ENCODE assay signal across 15 cellular contexts in the genomic region with DNA sequence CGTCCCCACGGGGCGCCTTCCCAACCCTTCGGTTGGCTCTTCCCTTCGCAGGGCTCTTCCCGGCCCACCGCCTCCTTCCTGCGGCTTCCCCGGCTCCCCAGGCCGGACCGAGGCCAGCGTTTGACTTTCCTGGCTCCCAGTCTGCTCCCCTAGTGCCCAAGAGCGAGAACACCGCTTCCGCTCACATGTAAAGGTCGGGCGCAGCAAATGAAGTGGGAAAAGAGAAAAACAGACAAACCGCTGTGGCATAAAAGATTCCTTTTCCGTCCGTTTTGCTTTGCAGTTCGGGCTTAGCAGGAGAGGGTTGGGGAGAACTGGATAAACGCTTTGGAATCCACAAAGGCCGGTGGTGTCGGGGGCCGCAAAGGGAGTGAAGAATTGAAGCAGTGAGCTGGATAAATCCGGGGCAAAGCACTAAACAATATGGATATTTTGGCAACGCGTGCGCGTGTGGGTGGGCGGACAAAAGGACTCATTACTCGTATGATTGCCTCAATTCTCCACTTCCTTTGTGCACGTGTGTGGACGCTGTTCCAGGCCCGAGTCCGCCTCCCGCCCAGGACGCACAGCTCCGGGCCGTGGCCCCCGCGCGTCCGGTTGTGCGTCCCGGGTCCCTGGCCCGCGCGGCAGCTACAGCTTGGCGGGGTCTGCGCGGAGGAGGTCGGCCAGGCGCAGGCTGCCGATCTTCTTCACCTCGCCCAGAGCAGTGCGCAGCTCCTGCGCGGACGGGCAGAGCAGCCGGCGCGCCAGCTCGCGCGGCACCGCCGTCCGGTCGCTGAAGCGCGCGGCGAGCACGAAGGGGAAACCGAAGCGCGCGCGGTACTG. TPM values are rescaled to one million over a fixed set of nuclear protein-coding genes. Genes with fewer than 3 reads are reported as not detected.
DNase-seq lines count a peak whose midpoint lies in the region; ATAC-seq and TF ChIP-seq lines count a peak whose summit lies in the region.
"Had no signal": no experiment of that assay in that cellular context is flagged by ENCODE, and none has a peak within 500 bp of the region (broad histone marks: within the 10 kb centered on the region; RNA-seq: fewer than 3 reads in every experiment).

No MANE protein-coding gene starts in this region.

- no peak overlapping the region for H3K27ac Mint-ChIP-seq in neural progenitor cell

- POLR2A ChIA-PET in HEK293 (lab: Yijun Ruan, JAX), result no interaction called here

- DNase-seq in dermis blood vessel endothelial cell, result peak; percentile 35
- peak; percentile 77 for DNase-seq in neural progenitor cell (ENCODE audit: low spot score)
- DNase-seq in G401 (ENCODE audit: low spot score), result no peak
- DNase-seq in AG08395 (ENCODE audit: low spot score), result no peak
- no peak for DNase-seq in GM10266 (ENCODE audit: extremely low spot score)
- DNase-seq: activated CD4-positive, alpha-beta T cell treated with anti-CD3 and anti-CD28 coated beads for 48 hours; amygdala; NCI-H1092 treated with DMSO at 0.1 percent for 48 hours; stimulated activated CD4-positive, alpha-beta T cell treated with anti-CD3 and anti-CD28 coated beads, Interleukin-2, amount 100 ng/mL, for 48 hours; substantia nigra had no signal

- H3K4me2 ChIP-seq in BLaER1 treated with 17β-estradiol and CSF1 and Interleukin-3, amounts not matched to agents 10 nM and 100 nM, result peak overlapping the region; percentile 48 to 77 (median 58); a peak in 21 of 22 replicates
- H3K4me2 ChIP-seq in neural progenitor cell, result peak overlapping the region; percentile 53

- no peak overlapping the region for H2AFZ ChIP-seq in neural progenitor cell (replicated peaks)

- H3K79me2 ChIP-seq in neural progenitor cell (ENCODE audit: low read depth), result no peaks in the 10 kb centered on the region

- peaks cover 88% of the 10 kb centered on the region for H3K27me3 Mint-ChIP-seq in neural progenitor cell (ENCODE audit: insufficient read depth, low read depth)

- no peak for ATAC-seq in GM21529 (IDR thresholded peaks at IDR 0.05; ENCODE audit: unreplicated experiment)

- no peak overlapping the region for H3K27ac ChIP-seq in BLaER1 treated with 17β-estradiol and CSF1 and Interleukin-3, amounts not matched to agents 10 nM and 100 nM
- H3K27ac ChIP-seq in HEK293 (ENCODE audit: extremely low read depth, low read depth, low read length), result peak overlapping the region; percentile 46; the same call in 1 of the 2 replicates
- no peak overlapping the region for H3K27ac ChIP-seq in neural progenitor cell
- H3K27ac ChIP-seq: epithelial cell of prostate, neutrophil had no signal

- CTCF ChIA-PET in HEK293 (lab: Yijun Ruan, JAX), result interaction anchor here (0.6 to 1.4 kb wide), 5 partner anchors 24 to 207 kb away, joined by 3 to 4 read pairs (median 3); no protein-coding TSS in a partner anchor

- H3K4me1 ChIP-seq in BLaER1 treated with 17β-estradiol and CSF1 and Interleukin-3, amounts not matched to agents 10 nM and 100 nM, result peaks cover 0 to 11% (median 2%) of the 10 kb centered on the region in 10 experiments; a peak in 4 of 20 replicates
- H3K4me1 ChIP-seq in HEK293 (ENCODE audit: control insufficient read depth, insufficient read depth, low read length) (no peaks in the 10 kb centered on the region), neural progenitor cell (peaks cover 9% of the 10 kb centered on the region)

- H4K20me1 ChIP-seq in BLaER1 treated with 17β-estradiol and CSF1 and Interleukin-3, amounts not matched to agents 10 nM and 100 nM, result peaks cover 0 to 55% (median 27%) of the 10 kb centered on the region in 11 experiments; a peak in 16 of 22 replicates
- H4K20me1 ChIP-seq in neural progenitor cell (ENCODE audit: low read depth), result peaks cover 94% of the 10 kb centered on the region

- H3K27me3 ChIP-seq in BLaER1 treated with 17β-estradiol and CSF1 and Interleukin-3, amounts not matched to agents 10 nM and 100 nM, result peaks cover 89 to 100% (median 93%) of the 10 kb centered on the region in 11 experiments
- peaks cover 100% of the 10 kb centered on the region for H3K27me3 ChIP-seq in neural progenitor cell

- H3F3A ChIP-seq in neural progenitor cell (ENCODE audit: low read depth), result peaks cover 35% of the 10 kb centered on the region

- H3K9me3 Mint-ChIP-seq in neural progenitor cell, result peaks cover 3% of the 10 kb centered on the region

- no peaks in the 10 kb centered on the region for H3K36me3 Mint-ChIP-seq in neural progenitor cell

- peak overlapping the region; percentile 11 for H3K4me3 Mint-ChIP-seq in neural progenitor cell

- H3K4me1 Mint-ChIP-seq in neural progenitor cell, result peaks cover 2% of the 10 kb centered on the region

- TF ChIP-seq CTCF in HEK293 (tag by site-specific recombination; IDR thresholded peaks at IDR 0.05) (no peak), neural progenitor cell (IDR thresholded peaks at IDR 0.05) (peak; percentile 23), GM10266 (IDR thresholded peaks at IDR 0.05; ENCODE audit: control insufficient read depth, insufficient read depth, low read depth, missing control alignments) (no peak)

- in situ Hi-C loops in G401 (cut with HindIII; ENCODE audit: low sequenced_read_pairs), result no loop called here

- H3K4me3 ChIP-seq in BLaER1 treated with 17β-estradiol and CSF1 and Interleukin-3, amounts not matched to agents 10 nM and 100 nM, result peak overlapping the region; percentile 6 to 60 (median 40); a peak in 17 of 20 replicates
- H3K4me3 ChIP-seq in HEK293 (ENCODE audit: low read depth, low read length) (peak overlapping the region; percentile 26; the same call in 1 of the 2 replicates), neural progenitor cell (peak overlapping the region; percentile 26)

- peaks cover 0 to 12% (median 5%) of the 10 kb centered on the region in 11 experiments; a peak in 9 of 22 replicates for H3K9me3 ChIP-seq in BLaER1 treated with 17β-estradiol and CSF1 and Interleukin-3, amounts not matched to agents 10 nM and 100 nM (replicated peaks in 1 of 11)
- no peaks in the 10 kb centered on the region for H3K9me3 ChIP-seq in HEK293 (ENCODE audit: control insufficient read depth, insufficient read depth, low read depth, low read length)
- no peaks in the 10 kb centered on the region for H3K9me3 ChIP-seq in neural progenitor cell (ENCODE audit: low read depth)
- H3K9me3 ChIP-seq: neutrophil had no signal

- H3K36me3 ChIP-seq in BLaER1 treated with 17β-estradiol and CSF1 and Interleukin-3, amounts not matched to agents 10 nM and 100 nM, result no peaks in the 10 kb centered on the region
- H3K36me3 ChIP-seq in HEK293 (ENCODE audit: control insufficient read depth in 2 of 2, insufficient read depth in 1 of 2, low read length in 2 of 2) (no peaks in the 10 kb centered on the region), neural progenitor cell (no peaks in the 10 kb centered on the region)
- H3K36me3 ChIP-seq: neutrophil had no signal

- no peak overlapping the region for H3K9ac ChIP-seq in BLaER1 treated with 17β-estradiol and CSF1 and Interleukin-3, amounts not matched to agents 10 nM and 100 nM
- no peak overlapping the region for H3K9ac ChIP-seq in neural progenitor cell

TF ChIP-seq in HEK293, 187 proteins besides CTCF, POLR2A, EP300 and RAD21 (continues in another document):
- TF ChIP-seq ZNF112 (tag by site-specific recombination; IDR thresholded peaks at IDR 0.05) (no peak), KLF7 (tag by site-specific recombination; IDR thresholded peaks at IDR 0.05; ENCODE audit: borderline replicate concordance) (no peak), RBAK (tag by site-specific recombination; IDR thresholded peaks at IDR 0.05) (no peak), GLI4 (tag by site-specific recombination; IDR thresholded peaks at IDR 0.05) (no peak), IKZF3 (tag by site-specific recombination; IDR thresholded peaks at IDR 0.05) (no peak), ZNF214 (tag by site-specific recombination; IDR thresholded peaks at IDR 0.05; ENCODE audit: borderline replicate concordance) (no peak)
- TF ChIP-seq, protein P1, sequence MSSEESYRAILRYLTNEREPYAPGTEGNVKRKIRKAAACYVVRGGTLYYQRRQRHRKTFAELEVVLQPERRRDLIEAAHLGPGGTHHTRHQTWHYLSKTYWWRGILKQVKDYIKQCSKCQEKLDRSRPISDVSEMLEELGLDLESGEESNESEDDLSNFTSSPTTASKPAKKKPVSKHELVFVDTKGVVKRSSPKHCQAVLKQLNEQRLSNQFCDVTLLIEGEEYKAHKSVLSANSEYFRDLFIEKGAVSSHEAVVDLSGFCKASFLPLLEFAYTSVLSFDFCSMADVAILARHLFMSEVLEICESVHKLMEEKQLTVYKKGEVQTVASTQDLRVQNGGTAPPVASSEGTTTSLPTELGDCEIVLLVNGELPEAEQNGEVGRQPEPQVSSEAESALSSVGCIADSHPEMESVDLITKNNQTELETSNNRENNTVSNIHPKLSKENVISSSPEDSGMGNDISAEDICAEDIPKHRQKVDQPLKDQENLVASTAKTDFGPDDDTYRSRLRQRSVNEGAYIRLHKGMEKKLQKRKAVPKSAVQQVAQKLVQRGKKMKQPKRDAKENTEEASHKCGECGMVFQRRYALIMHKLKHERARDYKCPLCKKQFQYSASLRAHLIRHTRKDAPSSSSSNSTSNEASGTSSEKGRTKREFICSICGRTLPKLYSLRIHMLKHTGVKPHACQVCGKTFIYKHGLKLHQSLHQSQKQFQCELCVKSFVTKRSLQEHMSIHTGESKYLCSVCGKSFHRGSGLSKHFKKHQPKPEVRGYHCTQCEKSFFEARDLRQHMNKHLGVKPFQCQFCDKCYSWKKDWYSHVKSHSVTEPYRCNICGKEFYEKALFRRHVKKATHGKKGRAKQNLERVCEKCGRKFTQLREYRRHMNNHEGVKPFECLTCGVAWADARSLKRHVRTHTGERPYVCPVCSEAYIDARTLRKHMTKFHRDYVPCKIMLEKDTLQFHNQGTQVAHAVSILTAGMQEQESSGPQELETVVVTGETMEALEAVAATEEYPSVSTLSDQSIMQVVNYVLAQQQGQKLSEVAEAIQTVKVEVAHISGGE (tag by site-specific recombination; conservative IDR thresholded peaks at IDR 0.05; ENCODE audit: low read depth), result no peak

RNA-seq across cellular contexts. Expression of a gene that starts 8.6 kb away (rescaled TPM):
- not detected in 2 replicates for total RNA-seq in dermis blood vessel endothelial cell
- total RNA-seq in neural progenitor cell (ENCODE audit: low replicate concordance), result not detected in 2 replicates
- 0.37 and 0.41 TPM in 2 replicates for total RNA-seq in G401 (2014; rRNA removed; shearing (Covaris generic))

RNA-seq across cellular contexts. Expression of a gene that starts 10.8 kb away (rescaled TPM):
- total RNA-seq in dermis blood vessel endothelial cell (not detected in 2 replicates), neural progenitor cell (ENCODE audit: low replicate concordance) (not detected in 2 replicates)
- not detected in 2 replicates for total RNA-seq in G401 (2014; rRNA removed; shearing (Covaris generic))

RNA-seq across cellular contexts. Expression of a gene that starts 57.9 kb away (rescaled TPM):
- total RNA-seq in dermis blood vessel endothelial cell (not detected in 2 replicates), neural progenitor cell (ENCODE audit: low replicate concordance) (not detected in 2 replicates)
- total RNA-seq in G401 (2014; rRNA removed; shearing (Covaris generic)), result not detected in 2 replicates

Comparison
In these comparisons a context has a peak if more than half of its experiments do, and no peak if none do; other contexts are left out.
1. DNase-seq: peak in dermis blood vessel endothelial cell (single experiment) and neural progenitor cell (single experiment); none in G401 (single experiment), AG08395 (single experiment) and GM10266 (single experiment).
2. Peak in every context shown above with its lines, with median percentiles within 50 percentile points of each other: H3K4me3 ChIP-seq.